In genomic region chr15:55194246-55194645, GRCh38 we compare ENCODE assay signal across 1 cellular context.
TF ChIP-seq lines count a peak whose summit lies in the region.

No MANE protein-coding gene starts in this region.

TF ChIP-seq in GM12878, 131 proteins besides CTCF, POLR2A, EP300 and RAD21:
- TF ChIP-seq JUNB (IDR thresholded peaks at IDR 0.05) (no peak), RB1 (IDR thresholded peaks at IDR 0.05; ENCODE audit: borderline replicate concordance) (no peak), RUNX3 (IDR thresholded peaks at IDR 0.05; ENCODE audit: low read length) (peak; percentile 15; the same call in 1 of the 2 replicates), CBX5 (IDR thresholded peaks at IDR 0.05; ENCODE audit: low read depth) (no peak), SPI1 (IDR thresholded peaks at IDR 0.05; ENCODE audit: borderline replicate concordance, insufficient read depth, low read depth, low read length) (peak; percentile 70; the same call in 1 of the 2 replicates)
